Comparison of ENCODE assay signal across 25 cellular contexts in the genomic region with DNA sequence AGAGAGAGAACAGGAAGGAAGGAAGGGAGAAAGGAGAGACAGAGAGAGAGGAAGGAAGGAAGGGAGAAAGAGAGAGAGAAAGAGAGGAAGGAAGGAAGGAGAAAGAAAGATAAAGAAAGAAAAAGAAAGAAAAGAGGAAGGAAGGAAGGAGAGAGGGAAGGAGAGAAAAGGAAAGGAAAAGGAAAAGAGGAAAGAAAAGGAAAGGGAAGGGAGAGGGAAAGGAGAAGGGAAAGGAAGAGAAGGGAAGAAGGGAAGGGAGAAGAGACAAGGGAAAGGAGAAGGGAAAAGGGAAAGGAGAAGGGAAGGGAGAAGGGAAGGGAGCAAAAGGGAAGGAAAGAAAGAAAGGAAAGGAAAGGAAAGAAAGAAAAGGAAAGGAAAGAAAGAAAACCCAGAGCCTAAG.
"Had no signal": no experiment of that assay in that cellular context is flagged by ENCODE, and none has a peak within 500 bp of the region (broad histone marks: within the 10 kb centered on the region; RNA-seq: fewer than 3 reads in every experiment).

No MANE protein-coding gene starts in this region.

- H3K27me3 Mint-ChIP-seq: naive thymus-derived CD8-positive, alpha-beta T cell; stimulated activated memory B cell treated with anti-CD40 and anti-IgM and Interleukin-4, amounts not matched to agents 10 μg/mL and 1 μg/mL and 100 μg/mL, for 72 hours; stimulated activated naive CD8-positive, alpha-beta T cell treated with anti-CD3 and anti-CD28 coated beads, Interleukin-15, amount 100 ng/mL, for 72 hours had no signal

- H3K27ac Mint-ChIP-seq: immature natural killer cell; progenitor cell of endocrine pancreas; stimulated activated memory B cell treated with anti-CD40 and anti-IgM and Interleukin-4, amounts not matched to agents 10 μg/mL and 1 μg/mL and 100 μg/mL, for 72 hours; type B pancreatic cell had no signal

- H3K4me3 Mint-ChIP-seq: immature natural killer cell; naive thymus-derived CD8-positive, alpha-beta T cell; stimulated activated memory B cell treated with anti-CD40 and anti-IgM and Interleukin-4, amounts not matched to agents 10 μg/mL and 1 μg/mL and 100 μg/mL, for 72 hours; stimulated activated naive CD8-positive, alpha-beta T cell treated with anti-CD3 and anti-CD28 coated beads, Interleukin-15, amount 100 ng/mL, for 72 hours; type B pancreatic cell had no signal

- ATAC-seq: left colon; left lung; lower lobe of right lung; naive thymus-derived CD8-positive, alpha-beta T cell; right cardiac atrium; stimulated activated memory B cell treated with anti-CD40 and anti-IgM and Interleukin-4, amounts not matched to agents 10 μg/mL and 1 μg/mL and 100 μg/mL, for 72 hours; stimulated activated naive CD8-positive, alpha-beta T cell treated with anti-CD3 and anti-CD28 coated beads, Interleukin-15, amount 100 ng/mL, for 72 hours had no signal

- H3K36me3 Mint-ChIP-seq: type B pancreatic cell had no signal

- DNase-seq: hypothalamus; immature natural killer cell; kidney; left colon; left lung; lower lobe of right lung; mammary epithelial cell; mesenchymal stem cell; naive thymus-derived CD8-positive, alpha-beta T cell; ovary; retina; right cardiac atrium; sigmoid colon; small intestine; stimulated activated CD4-positive, alpha-beta T cell treated with anti-CD3 and anti-CD28 coated beads, Interleukin-1b, Interleukin-23, amount 100 ng/mL, for 48 hours; stimulated activated CD4-positive, alpha-beta T cell treated with anti-CD3 and anti-CD28 coated beads, Interleukin-2, amount 100 ng/mL, for 48 hours; stimulated activated CD4-positive, alpha-beta T cell treated with anti-CD3 and anti-CD28 coated beads, Interleukin-4, amount 100 ng/mL, for 4 hours; stimulated activated CD8-positive, alpha-beta memory T cell treated with anti-CD3 and anti-CD28 coated beads, Interleukin-4, amount 100 ng/mL, for 48 hours; stimulated activated naive CD4-positive, alpha-beta T cell treated with Interleukin-2 at 50 U/mL for 16 hours; stimulated activated naive CD8-positive, alpha-beta T cell treated with anti-CD3 and anti-CD28 coated beads, Interleukin-15, amount 100 ng/mL, for 72 hours; substantia nigra; uterus had no signal

- H3K4me1 Mint-ChIP-seq: immature natural killer cell; stimulated activated memory B cell treated with anti-CD40 and anti-IgM and Interleukin-4, amounts not matched to agents 10 μg/mL and 1 μg/mL and 100 μg/mL, for 72 hours; stimulated activated naive CD8-positive, alpha-beta T cell treated with anti-CD3 and anti-CD28 coated beads, Interleukin-15, amount 100 ng/mL, for 72 hours had no signal

- H3K9me3 Mint-ChIP-seq: immature natural killer cell; naive thymus-derived CD8-positive, alpha-beta T cell; stimulated activated memory B cell treated with anti-CD40 and anti-IgM and Interleukin-4, amounts not matched to agents 10 μg/mL and 1 μg/mL and 100 μg/mL, for 72 hours; stimulated activated naive CD8-positive, alpha-beta T cell treated with anti-CD3 and anti-CD28 coated beads, Interleukin-15, amount 100 ng/mL, for 72 hours; type B pancreatic cell had no signal
